ENCODE assay signal across 24 cellular contexts in genomic region chr7:101991860-101992259, GRCh38.
"Had no signal": no experiment of that assay in that cellular context is flagged by ENCODE, and none has a peak within 500 bp of the region (broad histone marks: within the 10 kb centered on the region; RNA-seq: fewer than 3 reads in every experiment).

No MANE protein-coding gene starts in this region.

- H3K4me3 ChIP-seq: ascending aorta, breast epithelium, esophagus squamous epithelium, heart right ventricle, psoas muscle, skin epidermis, suprapubic skin, vagina had no signal

- H3K36me3 Mint-ChIP-seq: activated naive CD4-positive, alpha-beta T cell treated with anti-CD3 and anti-CD28 coated beads, Interleukin-2, amount 10 ng/mL, durations not matched to agents 7 days and 5 days had no signal

- H3K4me1 ChIP-seq: ascending aorta, breast epithelium, esophagus squamous epithelium, suprapubic skin, vagina had no signal

- FAIRE-seq: endothelial cell of umbilical vein had no signal

- H3K27ac Mint-ChIP-seq: activated naive CD4-positive, alpha-beta T cell treated with anti-CD3 and anti-CD28 coated beads, Interleukin-2, amount 10 ng/mL, durations not matched to agents 7 days and 5 days had no signal

- H3K36me3 ChIP-seq: ascending aorta, breast epithelium, esophagus squamous epithelium, heart right ventricle, suprapubic skin, vagina had no signal

- H3K4me3 Mint-ChIP-seq: activated naive CD4-positive, alpha-beta T cell treated with anti-CD3 and anti-CD28 coated beads, Interleukin-2, amount 10 ng/mL, durations not matched to agents 7 days and 5 days; activated T-cell treated with anti-CD3 and anti-CD28 coated beads, Interleukin-2, amount 50 U/mL, for 4 hours; neural crest cell had no signal

- H3K27me3 ChIP-seq: ascending aorta, breast epithelium, esophagus squamous epithelium, heart right ventricle, suprapubic skin, vagina had no signal

- H3K27ac ChIP-seq: ascending aorta, breast epithelium, psoas muscle, suprapubic skin, vagina had no signal

- DNase-seq: activated CD4-positive, alpha-beta T cell treated with anti-CD3 and anti-CD28 coated beads, Interleukin-2, amount 50 U/mL, for 1 hour; activated CD8-positive, alpha-beta memory T cell treated with anti-CD3 and anti-CD28 coated beads, Interleukin-2, amount 50 U/mL, for 4 hours; activated effector memory CD4-positive, alpha-beta T cell treated with Interleukin-2 at 50 U/mL for 16 hours; activated naive CD4-positive, alpha-beta T cell treated with anti-CD3 and anti-CD28 coated beads, Interleukin-2, amount 10 ng/mL, durations not matched to agents 7 days and 5 days; activated T-cell treated with anti-CD3 and anti-CD28 coated beads, Interleukin-2, amount 50 U/mL, for 4 hours; cerebellar nuclear complex; cortex of kidney; effector CD4-positive, alpha-beta T cell; esophagus squamous epithelium; heart right ventricle; kidney glomerular epithelial cell; left ventricle myocardium superior; psoas muscle; stimulated activated naive CD8-positive, alpha-beta T cell treated with anti-CD3 and anti-CD28 coated beads, Interleukin-15, amount 100 ng/mL, for 72 hours; T-helper 9 cell; trophoblast cell had no signal

- H3K27me3 Mint-ChIP-seq: activated naive CD4-positive, alpha-beta T cell treated with anti-CD3 and anti-CD28 coated beads, Interleukin-2, amount 10 ng/mL, durations not matched to agents 7 days and 5 days; stimulated activated naive CD8-positive, alpha-beta T cell treated with anti-CD3 and anti-CD28 coated beads, Interleukin-15, amount 100 ng/mL, for 72 hours had no signal

- H3K9me3 Mint-ChIP-seq: activated naive CD4-positive, alpha-beta T cell treated with anti-CD3 and anti-CD28 coated beads, Interleukin-2, amount 10 ng/mL, durations not matched to agents 7 days and 5 days; activated T-cell treated with anti-CD3 and anti-CD28 coated beads, Interleukin-2, amount 50 U/mL, for 4 hours; neural crest cell; stimulated activated naive CD8-positive, alpha-beta T cell treated with anti-CD3 and anti-CD28 coated beads, Interleukin-15, amount 100 ng/mL, for 72 hours had no signal

- ATAC-seq: heart right ventricle, left ventricle myocardium superior, psoas muscle, right cardiac atrium had no signal

- H3K9me3 ChIP-seq: ascending aorta, breast epithelium, esophagus squamous epithelium, heart right ventricle, psoas muscle, suprapubic skin, vagina had no signal
